8 cellular contexts compared by ENCODE assay signal in the genomic region with DNA sequence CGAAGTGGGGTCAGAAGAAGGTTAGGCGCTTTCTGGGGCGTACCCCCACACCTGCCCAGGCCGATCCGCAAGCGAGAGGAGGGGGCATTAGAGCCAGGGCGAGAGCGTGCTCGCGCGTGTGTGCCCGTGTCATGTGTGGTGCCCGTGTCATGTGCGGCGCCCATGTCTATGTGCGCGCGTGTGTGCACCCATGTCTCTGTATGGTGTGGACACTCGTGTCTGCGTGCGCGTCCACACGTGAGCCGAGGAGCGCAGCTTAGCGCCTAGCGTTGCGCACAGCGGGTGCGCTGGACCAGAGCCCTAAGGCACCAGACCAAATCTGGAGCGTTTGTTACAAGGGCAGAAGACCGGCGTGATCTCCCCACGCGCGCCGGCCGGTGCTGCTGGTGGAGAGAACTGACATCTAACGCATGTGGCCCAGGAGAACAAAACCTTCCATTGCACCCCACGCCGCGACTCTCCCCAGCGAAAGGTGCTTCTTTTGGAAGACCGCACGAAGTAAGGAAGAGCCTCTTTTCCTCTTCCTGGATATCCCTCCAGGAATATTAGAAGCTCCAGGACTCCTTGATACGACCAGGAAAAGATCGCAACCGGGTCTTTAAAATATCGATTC. TPM values are rescaled to one million over a fixed set of nuclear protein-coding genes. Genes with fewer than 3 reads are reported as not detected.
DNase-seq lines count a peak whose midpoint lies in the region; FAIRE-seq and TF ChIP-seq lines count a peak whose summit lies in the region.

No MANE protein-coding gene starts in this region.

- H3K4me1 ChIP-seq in HAP-1: no peaks in the 10 kb centered on the region; the same call in 1 of the 2 replicates
- H3K4me1 ChIP-seq in adrenal gland (replicated peaks in 1 of 2): peaks cover 14 to 16% of the 10 kb centered on the region in 2 donors
- H3K4me1 ChIP-seq in right atrium auricular region: peaks cover 0 to 28% of the 10 kb centered on the region in 2 donors

- TF ChIP-seq POLR2A in adrenal gland (IDR thresholded peaks at IDR 0.05) (peak in 1 of 2 donors; percentile 3), H54 (IDR thresholded peaks at IDR 0.05; ENCODE audit: low read depth, low read length) (no peak)

- H3K27me3 ChIP-seq in HAP-1 (ENCODE audit: low read depth): no peaks in the 10 kb centered on the region
- H3K27me3 ChIP-seq in adrenal gland: no peaks in the 10 kb centered on the region
- no peaks in the 10 kb centered on the region for H3K27me3 ChIP-seq in right atrium auricular region

- no peaks in the 10 kb centered on the region for H3K36me3 ChIP-seq in HAP-1 (replicated peaks)
- no peaks in the 10 kb centered on the region for H3K36me3 ChIP-seq in adrenal gland (replicated peaks in 1 of 2)
- H3K36me3 ChIP-seq in right atrium auricular region: no peaks in the 10 kb centered on the region

- H3K4me3 ChIP-seq in HAP-1: peak overlapping the region; percentile 44
- peak overlapping the region; percentile 3 to 56 (median 41) for H3K4me3 ChIP-seq in adrenal gland
- H3K4me3 ChIP-seq in right atrium auricular region: peak overlapping the region; percentile 40 to 58

- WGBS in adrenal gland, 4 donors: 0 to 3% (median 1%) methylated on average over 7 to 49 of the region's 49 CpGs

- TF ChIP-seq CTCF in adrenal gland (IDR thresholded peaks at IDR 0.05) (no peak), right atrium auricular region (IDR thresholded peaks at IDR 0.05) (no peak)

- intact Hi-C loops in adrenal gland (cut with DNase I): no loop called here

- in situ Hi-C loops in G401 (cut with HindIII; ENCODE audit: low sequenced_read_pairs): no loop called here
- in situ Hi-C loops in HAP-1 (cut with MboI; ENCODE audit: low sequenced_read_pairs): no loop called here

- FAIRE-seq in H54 (lab: Jason Lieb, UNC): no peak

- H3K27ac ChIP-seq in adrenal gland (peak overlapping the region in 3 of 5 donors; percentile 49 to 73 (median 69)), right atrium auricular region (peak overlapping the region in 1 of 2 donors; percentile 55)

- peak; percentile 57 for DNase-seq in G401 (ENCODE audit: low spot score)
- peak in 1 of 2 experiments; percentile 29 for DNase-seq in HAP-1 (ENCODE audit: low spot score in 2 of 2)
- peak; percentile 67 for DNase-seq in NCI-H69 (lab: John Stamatoyannopoulos, UW)
- peak; percentile 38 to 74 (median 58) for DNase-seq in adrenal gland
- DNase-seq in right atrium auricular region (ENCODE audit: low spot score): no peak
- DNase-seq in putamen (ENCODE audit: low spot score): peak; percentile 52
- DNase-seq in H54 (ENCODE audit: insufficient read length, low spot score): no peak
- DNase-seq in GDM1 (lab: John Stamatoyannopoulos, UW): no peak

- H3K9me3 ChIP-seq in HAP-1 (no peaks in the 10 kb centered on the region), adrenal gland (replicated peaks in 1 of 3) (no peaks in the 10 kb centered on the region), right atrium auricular region (no peaks in the 10 kb centered on the region)

RNA-seq across cellular contexts. Expression of a gene that starts 0.6 kb away (rescaled TPM):
- total RNA-seq in G401 (2014; rRNA removed; shearing (Covaris generic)): 0.41 and 1.5 TPM in 2 replicates
- total RNA-seq in adrenal gland (1 to 10 TPM in 4 of 8 donors, under 1 TPM in 4; 0.18 to 3.0 (median 0.98) TPM), right atrium auricular region (under 1 TPM; 0.43 to 0.48 TPM)
- polyA plus RNA-seq in adrenal gland: 1 to 10 TPM; 1.1 to 3.9 (median 2.2) TPM

Comparison
In these comparisons a context has a peak if more than half of its experiments do, and no peak if none do; other contexts are left out.
1. DNase-seq: peak in G401 (single experiment), NCI-H69 (single experiment), adrenal gland (7 of 7) and putamen (single experiment); none in right atrium auricular region (single experiment), H54 (single experiment) and GDM1 (single experiment).
2. Peak in every context shown above with its lines, with median percentiles within 50 percentile points of each other: H3K4me3 ChIP-seq.